25 cellular contexts compared by ENCODE assay signal in the genomic region with DNA sequence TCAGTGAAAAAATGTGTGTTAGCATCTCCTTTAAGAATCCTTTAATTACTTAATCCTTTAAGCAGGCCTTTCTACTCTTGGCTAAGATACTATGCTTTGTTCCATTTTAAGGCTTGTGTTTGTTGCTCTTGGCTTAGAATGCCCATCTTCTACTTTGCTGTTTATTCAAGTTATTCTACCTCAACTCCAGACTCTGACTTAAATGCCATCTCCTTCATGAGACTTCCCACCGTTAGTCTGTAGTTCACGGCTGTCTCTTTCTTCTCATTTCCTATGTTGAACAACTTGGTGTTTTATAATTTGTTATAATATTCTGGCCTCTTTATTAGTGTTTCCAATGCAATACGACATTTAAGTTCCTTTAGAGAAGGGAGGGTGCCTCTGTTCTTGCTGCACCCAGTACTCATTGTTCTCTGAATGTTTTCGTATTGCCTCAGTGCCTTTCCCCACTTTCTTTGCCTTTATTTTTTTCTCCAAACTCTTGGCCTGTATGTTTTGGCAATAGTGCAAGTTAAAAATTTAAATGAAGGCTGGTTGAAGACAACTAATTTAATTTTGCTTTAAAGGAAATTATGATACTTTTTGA. TPM values are rescaled to one million over a fixed set of nuclear protein-coding genes. Genes with fewer than 3 reads are reported as not detected.
DNase-seq lines count a peak whose midpoint lies in the region; ATAC-seq, FAIRE-seq and TF ChIP-seq lines count a peak whose summit lies in the region.
"Had no signal": no experiment of that assay in that cellular context is flagged by ENCODE, and none has a peak within 500 bp of the region (broad histone marks: within the 10 kb centered on the region; RNA-seq: fewer than 3 reads in every experiment).

No MANE protein-coding gene starts in this region.

- H3K27ac Mint-ChIP-seq in chondrocyte (ENCODE audit: unreplicated experiment) = peak overlapping the region; percentile 64
- H3K27ac Mint-ChIP-seq: endodermal cell, T-helper 17 cell had no signal

- no peak for ATAC-seq in A549
- ATAC-seq: foreskin keratinocyte, HepG2, T-helper 17 cell had no signal

- H3K9me3 Mint-ChIP-seq in chondrocyte (ENCODE audit: low read depth) = no peaks in the 10 kb centered on the region
- H3K9me3 Mint-ChIP-seq: endodermal cell had no signal

- TF ChIP-seq RAD21 in A549 (conservative IDR thresholded peaks at IDR 0.05 in 1 of 2, IDR thresholded peaks at IDR 0.05 in 1 of 2) = no peak

- no peak overlapping the region for H3K4me3 ChIP-seq in A549
- H3K4me3 ChIP-seq: colonic mucosa had no signal

- WGBS in A549 (ENCODE audit: missing lambda C conversion rate) = 92% methylated on average over 4 of the region's 4 CpGs

- H3K4me3 Mint-ChIP-seq in chondrocyte (ENCODE audit: unreplicated experiment) = peak overlapping the region; percentile 26
- H3K4me3 Mint-ChIP-seq: endodermal cell, T-helper 17 cell had no signal

- H3K36me3 Mint-ChIP-seq in chondrocyte (ENCODE audit: low read depth) = peaks cover 5% of the 10 kb centered on the region

- FAIRE-seq in A549 (lab: Jason Lieb, UNC) = no peak
- FAIRE-seq: HepG2, keratinocyte had no signal

- TF ChIP-seq EP300 in A549 (IDR thresholded peaks at IDR 0.05) = no peak

- no peaks in the 10 kb centered on the region for H3K27me3 Mint-ChIP-seq in chondrocyte (ENCODE audit: low read depth)

- H3K9me3 ChIP-seq in A549 (no peaks in the 10 kb centered on the region), KOPT-K1 (ENCODE audit: insufficient read depth, low read length, poor library complexity, severe bottlenecking) (no peaks in the 10 kb centered on the region)
- H3K9me3 ChIP-seq: colonic mucosa had no signal

- peaks cover 21% of the 10 kb centered on the region for H3K4me1 Mint-ChIP-seq in chondrocyte (ENCODE audit: low read depth)
- H3K4me1 Mint-ChIP-seq: endodermal cell had no signal

- H3K36me3 ChIP-seq in KOPT-K1 (ENCODE audit: insufficient read depth, low read length) = no peaks in the 10 kb centered on the region
- H3K36me3 ChIP-seq: colonic mucosa, WERI-Rb-1 had no signal

- peak overlapping the region; percentile 31; the same call in 2 of the 3 replicates for H3K4me2 ChIP-seq in A549

- CTCF ChIA-PET in A549 (lab: Yijun Ruan, JAX) = interaction anchor here (1.1 to 2.1 kb wide), 3 partner anchors 28 to 834 kb away, joined by 4 to 12 read pairs (median 4); no protein-coding TSS in a partner anchor

- DNase-seq in A549 (ENCODE audit: low read depth in 1 of 2, low spot score in 1 of 2) (no peak), chondrocyte (ENCODE audit: low spot score) (no peak), iris pigment epithelial cell (ENCODE audit: low read depth) (peak; percentile 36), NCI-H446 (lab: John Stamatoyannopoulos, UW) (no peak), erythroblast (lab: John Stamatoyannopoulos, UW) (no peak)
- no peak for DNase-seq in central memory CD4-positive, alpha-beta T cell
- no peak for DNase-seq in stimulated activated CD4-positive, alpha-beta T cell treated with anti-CD3 and anti-CD28 coated beads, Interleukin-4, amount 100 ng/mL, for 24 hours
- DNase-seq: activated CD4-positive, alpha-beta T cell treated with anti-CD3 and anti-CD28 coated beads, Interleukin-2, amount 50 U/mL, for 4 hours; activated CD8-positive, alpha-beta memory T cell treated with anti-CD3 and anti-CD28 coated beads, Interleukin-2, amount 50 U/mL, for 48 hours; activated gamma-delta T cell treated with Interleukin-2 at 50 U/mL for 16 hours; colonic mucosa; endodermal cell; GDM1; MM.1S; NCI-H1436 treated with DMSO at 0.1 percent for 48 hours; NCI-H2171 treated with DMSO at 0.1 percent for 48 hours; stimulated activated CD8-positive, alpha-beta memory T cell treated with anti-CD3 and anti-CD28 coated beads, Interleukin-4, amount 100 ng/mL, for 48 hours; T-helper 17 cell; WERI-Rb-1 had no signal

- peaks cover 11% of the 10 kb centered on the region for H3K4me1 ChIP-seq in A549
- H3K4me1 ChIP-seq: colonic mucosa had no signal

- H3K27ac ChIP-seq in A549 (no peak overlapping the region; a peak in 1 of 6 replicates), KOPT-K1 (ENCODE audit: low read depth, low read length, poor library complexity, severe bottlenecking) (peak overlapping the region; percentile 55)
- H3K27ac ChIP-seq: colonic mucosa, foreskin keratinocyte, WERI-Rb-1 had no signal

- POLR2A ChIA-PET in A549 (lab: Yijun Ruan, JAX) = interaction anchor here (0.7 to 1.1 kb wide), 3 partner anchors 10 to 860 kb away, joined by 3 to 9 read pairs (median 3); a partner anchor contains a TSS

- TF ChIP-seq CTCF in A549 (IDR thresholded peaks at IDR 0.05) (no peak), chondrocyte (IDR thresholded peaks at IDR 0.05) (no peak)

- no peak for TF ChIP-seq POLR2A in A549 (IDR thresholded peaks at IDR 0.05; ENCODE audit: low read length)
- TF ChIP-seq POLR2A in erythroblast (IDR thresholded peaks at IDR 0.05; ENCODE audit: low read length) = no peak

TF ChIP-seq in A549, 52 proteins besides CTCF, POLR2A, EP300 and RAD21:
- TF ChIP-seq SREBF2 (IDR thresholded peaks at IDR 0.05) (no peak), HOXB13 (CRISPR knock-in tag; IDR thresholded peaks at IDR 0.05; ENCODE audit: low read depth) (no peak), BHLHE40 (IDR thresholded peaks at IDR 0.05; ENCODE audit: low read depth, low read length) (no peak), TFCP2L1 (CRISPR knock-in tag; IDR thresholded peaks at IDR 0.05) (no peak)
TF ChIP-seq in A549: peak in this region for 0.

RNA-seq across cellular contexts. Expression of a gene that starts 6.1 kb away (rescaled TPM):
- polyA plus RNA-seq in A549 (2011; rRNA removed) = 59.8 and 89.8 TPM in 2 replicates
- 81.0 and 89.6 TPM in 2 replicates for polyA plus RNA-seq in A549 (2012; cell fraction: cytosol; rRNA removed)
- 29.6 and 45.1 TPM in 2 replicates for polyA plus RNA-seq in A549 (2012; cell fraction: nucleus; rRNA removed)
- 89.1 to 96.2 TPM (median 95.9 TPM) in 3 replicates for polyA plus RNA-seq in A549 (2017; fragmentation: RNase III; extraction: RNeasy Plus Mini Kit Qiagen cat#74134 plus additional on column Dnase treatment)
- 1.6 and 1.9 TPM in 2 replicates for polyA minus RNA-seq in A549 (2011; rRNA and poly(A)+ RNA removed)
- total RNA-seq in chondrocyte = 52.9 to 80.2 TPM (median 55.0 TPM) in 3 replicates

RNA-seq across cellular contexts. Expression of a gene that starts 28.8 kb away (rescaled TPM):
- polyA plus RNA-seq in A549 (2011; rRNA removed) (not detected in 2 replicates), A549 (2017; fragmentation: RNase III; extraction: RNeasy Plus Mini Kit Qiagen cat#74134 plus additional on column Dnase treatment) (not detected in 3 replicates)
- not detected in 2 replicates for polyA plus RNA-seq in A549 (2012; cell fraction: cytosol; rRNA removed)
- not detected in 2 replicates for polyA plus RNA-seq in A549 (2012; cell fraction: nucleus; rRNA removed)
- not detected in 2 replicates for polyA minus RNA-seq in A549 (2011; rRNA and poly(A)+ RNA removed)
- total RNA-seq in chondrocyte = not detected in 3 replicates
- total RNA-seq: colonic mucosa, endodermal cell, foreskin keratinocyte, HepG2, lung microvascular endothelial cell, SK-MEL-5, T-helper 17 cell had no signal
- polyA plus RNA-seq: foreskin keratinocyte, HepG2, keratinocyte had no signal

RNA-seq across cellular contexts. Expression of a gene that starts 38.5 kb away (rescaled TPM):
- polyA plus RNA-seq in A549 (2011; rRNA removed) (not detected in 2 replicates), A549 (2017; fragmentation: RNase III; extraction: RNeasy Plus Mini Kit Qiagen cat#74134 plus additional on column Dnase treatment) (not detected in 3 replicates)
- not detected in 2 replicates for polyA plus RNA-seq in A549 (2012; cell fraction: cytosol; rRNA removed)
- polyA plus RNA-seq in A549 (2012; cell fraction: nucleus; rRNA removed) = not detected in 2 replicates
- not detected in 2 replicates for polyA minus RNA-seq in A549 (2011; rRNA and poly(A)+ RNA removed)
- total RNA-seq in chondrocyte = not detected in 3 replicates
- total RNA-seq: endodermal cell, foreskin keratinocyte, lung microvascular endothelial cell, T-helper 17 cell had no signal
- polyA plus RNA-seq: foreskin keratinocyte, keratinocyte had no signal

RNA-seq across cellular contexts. Expression of a gene that starts 46.2 kb away (rescaled TPM):
- polyA plus RNA-seq in A549 (2011; rRNA removed) = not detected in 2 replicates
- 0.03 and 0.04 TPM in 2 replicates for polyA plus RNA-seq in A549 (2012; cell fraction: cytosol; rRNA removed)
- not detected in 2 replicates for polyA plus RNA-seq in A549 (2012; cell fraction: nucleus; rRNA removed)
- not detected in 3 replicates for polyA plus RNA-seq in A549 (2017; fragmentation: RNase III; extraction: RNeasy Plus Mini Kit Qiagen cat#74134 plus additional on column Dnase treatment)
- not detected in 2 replicates for polyA minus RNA-seq in A549 (2011; rRNA and poly(A)+ RNA removed)
- not detected in 3 replicates for total RNA-seq in chondrocyte
- total RNA-seq: colonic mucosa, endodermal cell, foreskin keratinocyte, HepG2, lung microvascular endothelial cell, T-helper 17 cell had no signal
- polyA plus RNA-seq: foreskin keratinocyte, HepG2, keratinocyte had no signal

RNA-seq across cellular contexts. Expression of a gene that starts 56.5 kb away (rescaled TPM):
- polyA plus RNA-seq in A549 (2011; rRNA removed) (0.28 and 0.34 TPM in 2 replicates), A549 (2017; fragmentation: RNase III; extraction: RNeasy Plus Mini Kit Qiagen cat#74134 plus additional on column Dnase treatment) (not detected in 3 replicates)
- polyA plus RNA-seq in A549 (2012; cell fraction: cytosol; rRNA removed) = 0.01 TPM in 1 of 2 replicates, not detected in the other
- 0.04 and 0.06 TPM in 2 replicates for polyA plus RNA-seq in A549 (2012; cell fraction: nucleus; rRNA removed)
- polyA minus RNA-seq in A549 (2011; rRNA and poly(A)+ RNA removed) = not detected in 2 replicates
- not detected in 3 replicates for total RNA-seq in chondrocyte
- total RNA-seq: endodermal cell, foreskin keratinocyte, lung microvascular endothelial cell, SK-MEL-5, T-helper 17 cell had no signal
- polyA plus RNA-seq: foreskin keratinocyte, keratinocyte had no signal
